Comparison of ENCODE assay signal across 10 cellular contexts in genomic region chr2:102027036-102027702, GRCh38. TPM values are rescaled to one million over a fixed set of nuclear protein-coding genes. Genes with fewer than 3 reads are reported as not detected.
DNase-seq lines count a peak whose midpoint lies in the region; ATAC-seq and TF ChIP-seq lines count a peak whose summit lies in the region.
"Had no signal": no experiment of that assay in that cellular context is flagged by ENCODE, and none has a peak within 500 bp of the region (broad histone marks: within the 10 kb centered on the region; RNA-seq: fewer than 3 reads in every experiment).

No MANE protein-coding gene starts in this region.

- DNase-seq in HT1080 (ENCODE audit: low read depth) (peak; percentile 54), left lung (no peak), SK-N-DZ (ENCODE audit: low spot score) (no peak)
- DNase-seq in stimulated activated naive B cell treated with anti-CD40 and anti-IgM and Interleukin-4, amounts not matched to agents 10 μg/mL and 1 μg/mL and 100 μg/mL, for 72 hours = no peak

- peak; percentile 44 for ATAC-seq in left lung
- no peak for ATAC-seq in stimulated activated naive B cell treated with anti-CD40 and anti-IgM and Interleukin-4, amounts not matched to agents 10 μg/mL and 1 μg/mL and 100 μg/mL, for 72 hours (replicated peaks)
- no peak for ATAC-seq in GM19395 (IDR thresholded peaks at IDR 0.05; ENCODE audit: unreplicated experiment)
- no peak for ATAC-seq in HG02759 (IDR thresholded peaks at IDR 0.05; ENCODE audit: unreplicated experiment)
- ATAC-seq in GM18517 (IDR thresholded peaks at IDR 0.05; ENCODE audit: unreplicated experiment) = no peak

- H3K4me1 ChIP-seq in left lung = peaks cover 11 to 67% of the 10 kb centered on the region in 2 donors

- H3K4me1 Mint-ChIP-seq in stimulated activated naive B cell treated with anti-CD40 and anti-IgM and Interleukin-4, amounts not matched to agents 10 μg/mL and 1 μg/mL and 100 μg/mL, for 72 hours = peaks cover 28 to 61% of the 10 kb centered on the region in 2 donors

- H3K9me3 Mint-ChIP-seq in stimulated activated naive B cell treated with anti-CD40 and anti-IgM and Interleukin-4, amounts not matched to agents 10 μg/mL and 1 μg/mL and 100 μg/mL, for 72 hours = peaks cover 0 to 1% of the 10 kb centered on the region in 2 donors
- H3K9me3 Mint-ChIP-seq: activated T-helper 1 cell treated with anti-CD3 and anti-CD28 coated beads, Interleukin-12 subunit alpha, Interleukin-12 subunit beta, Interleukin-2, Interleukin-4 antibody, amounts not matched to agents 30 ng/mL and 10 ng/mL and 1 ng/mL, durations not matched to agents 14 hours and 24 hours and 36 hours had no signal

- no peak overlapping the region for H3K4me3 ChIP-seq in left lung

- peaks cover 0 to 80% of the 10 kb centered on the region in 2 donors for H3K36me3 ChIP-seq in left lung

- no peaks in the 10 kb centered on the region for H3K9me3 ChIP-seq in left lung

- H3K27ac Mint-ChIP-seq in stimulated activated naive B cell treated with anti-CD40 and anti-IgM and Interleukin-4, amounts not matched to agents 10 μg/mL and 1 μg/mL and 100 μg/mL, for 72 hours = peak overlapping the region; percentile 17
- H3K27ac Mint-ChIP-seq: activated T-helper 1 cell treated with anti-CD3 and anti-CD28 coated beads, Interleukin-12 subunit alpha, Interleukin-12 subunit beta, Interleukin-2, Interleukin-4 antibody, amounts not matched to agents 30 ng/mL and 10 ng/mL and 1 ng/mL, durations not matched to agents 14 hours and 24 hours and 36 hours had no signal

- TF ChIP-seq CTCF in left lung (IDR thresholded peaks at IDR 0.05) = no peak

- no peaks in the 10 kb centered on the region for H3K27me3 Mint-ChIP-seq in stimulated activated naive B cell treated with anti-CD40 and anti-IgM and Interleukin-4, amounts not matched to agents 10 μg/mL and 1 μg/mL and 100 μg/mL, for 72 hours

- intact Hi-C loops in left lung (cut with DNase I) = loop anchor here in 1 of 2 donors (10.0 kb wide), 1 partner anchor 118 kb away; the partner anchor contains the start of gene IL1R1

- H3K27me3 ChIP-seq in left lung = no peaks in the 10 kb centered on the region

- no peak overlapping the region for H3K4me3 Mint-ChIP-seq in stimulated activated naive B cell treated with anti-CD40 and anti-IgM and Interleukin-4, amounts not matched to agents 10 μg/mL and 1 μg/mL and 100 μg/mL, for 72 hours
- H3K4me3 Mint-ChIP-seq: activated T-helper 1 cell treated with anti-CD3 and anti-CD28 coated beads, Interleukin-12 subunit alpha, Interleukin-12 subunit beta, Interleukin-2, Interleukin-4 antibody, amounts not matched to agents 30 ng/mL and 10 ng/mL and 1 ng/mL, durations not matched to agents 14 hours and 24 hours and 36 hours had no signal

- H3K27ac ChIP-seq in cingulate gyrus (ENCODE audit: low read depth, low read length) (peak overlapping the region; percentile 50), left lung (peak overlapping the region; percentile 62 to 74)

- no peaks in the 10 kb centered on the region for H3K36me3 Mint-ChIP-seq in stimulated activated naive B cell treated with anti-CD40 and anti-IgM and Interleukin-4, amounts not matched to agents 10 μg/mL and 1 μg/mL and 100 μg/mL, for 72 hours

RNA-seq across cellular contexts. Expression of gene IL1R2, which starts 35.4 kb away (rescaled TPM):
- total RNA-seq in HT1080 (2014; rRNA removed; shearing (Covaris generic)) = 0.57 and 0.59 TPM in 2 replicates
- polyA plus RNA-seq in HT1080 (2015; cell fraction: cytosol; rRNA removed) = 0.58 and 2.5 TPM in 2 replicates
- polyA plus RNA-seq in HT1080 (2015; cell fraction: nucleus; rRNA removed) = 0.25 and 0.64 TPM in 2 replicates
- total RNA-seq in left lung = 100 to 1,000 TPM in 1 of 2 donors, 1 to 10 TPM in 1; 4.9 to 195 TPM
- polyA plus RNA-seq in SK-N-DZ (2014; cell fraction: cytosol; rRNA removed) = not detected in 2 replicates
- polyA plus RNA-seq in SK-N-DZ (2014; cell fraction: nucleus; rRNA removed) = not detected in 2 replicates
- total RNA-seq: glomerular endothelial cell had no signal
